Comparison of ENCODE assay signal across 4 cellular contexts in the genomic region with DNA sequence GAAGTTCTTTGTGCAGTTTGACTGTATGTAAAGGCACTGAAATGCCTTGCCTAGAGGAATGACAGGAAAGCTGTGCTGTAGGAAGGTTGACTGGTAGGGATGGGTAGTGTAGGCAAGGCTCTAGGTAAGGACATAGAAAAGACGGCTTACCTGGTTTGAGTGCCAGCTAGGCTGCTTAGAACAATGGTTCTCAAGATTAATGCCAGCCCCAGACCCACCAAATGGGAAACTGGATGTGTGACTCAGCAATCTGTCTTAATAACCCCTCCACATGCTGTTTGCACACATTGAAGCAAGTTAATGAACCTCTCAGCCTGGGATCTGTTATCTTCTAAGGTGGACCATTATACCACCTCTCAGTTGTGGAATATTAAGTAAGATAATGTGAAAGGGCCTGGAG.
TF ChIP-seq lines count a peak whose summit lies in the region.

No MANE protein-coding gene starts in this region.

TF ChIP-seq in SK-N-SH, 30 proteins besides CTCF, POLR2A, EP300 and RAD21:
- TF ChIP-seq GATA2 (CRISPR knock-in tag; IDR thresholded peaks at IDR 0.05), result no peak
- TF ChIP-seq MAX (IDR thresholded peaks at IDR 0.05; ENCODE audit: low read depth), result no peak
- TF ChIP-seq RXRA (IDR thresholded peaks at IDR 0.05; ENCODE audit: borderline replicate concordance, low read depth), result no peak
- no peak for TF ChIP-seq IRF3 (IDR thresholded peaks at IDR 0.05; ENCODE audit: low read depth, low read length)
- no peak for TF ChIP-seq TCF12 (IDR thresholded peaks at IDR 0.05)
- no peak for TF ChIP-seq FOSL2 (IDR thresholded peaks at IDR 0.05; ENCODE audit: borderline replicate concordance, low read depth)
- no peak for TF ChIP-seq RFX5 (IDR thresholded peaks at IDR 0.05; ENCODE audit: low read length)
- no peak for TF ChIP-seq FOXM1 (IDR thresholded peaks at IDR 0.05; ENCODE audit: low read depth)
- no peak for TF ChIP-seq CHD2 (IDR thresholded peaks at IDR 0.05; ENCODE audit: low read length, partially characterized antibody)
- TF ChIP-seq USF2 (IDR thresholded peaks at IDR 0.05; ENCODE audit: borderline replicate concordance, low read depth, low read length), result no peak
- no peak for TF ChIP-seq GABPA (IDR thresholded peaks at IDR 0.05; ENCODE audit: low read depth)
TF ChIP-seq in SK-N-SH: peak in this region for 0.

TF ChIP-seq in SK-N-SH treated with all-trans-retinoic acid at 6 μM for 48 hours, 23 proteins besides CTCF, POLR2A, EP300 and RAD21:
- TF ChIP-seq PATZ1 (CRISPR knock-in tag; IDR thresholded peaks at IDR 0.05; ENCODE audit: borderline replicate concordance), result no peak
- no peak for TF ChIP-seq ISL1 (CRISPR knock-in tag; IDR thresholded peaks at IDR 0.05)
- TF ChIP-seq, protein P1, sequence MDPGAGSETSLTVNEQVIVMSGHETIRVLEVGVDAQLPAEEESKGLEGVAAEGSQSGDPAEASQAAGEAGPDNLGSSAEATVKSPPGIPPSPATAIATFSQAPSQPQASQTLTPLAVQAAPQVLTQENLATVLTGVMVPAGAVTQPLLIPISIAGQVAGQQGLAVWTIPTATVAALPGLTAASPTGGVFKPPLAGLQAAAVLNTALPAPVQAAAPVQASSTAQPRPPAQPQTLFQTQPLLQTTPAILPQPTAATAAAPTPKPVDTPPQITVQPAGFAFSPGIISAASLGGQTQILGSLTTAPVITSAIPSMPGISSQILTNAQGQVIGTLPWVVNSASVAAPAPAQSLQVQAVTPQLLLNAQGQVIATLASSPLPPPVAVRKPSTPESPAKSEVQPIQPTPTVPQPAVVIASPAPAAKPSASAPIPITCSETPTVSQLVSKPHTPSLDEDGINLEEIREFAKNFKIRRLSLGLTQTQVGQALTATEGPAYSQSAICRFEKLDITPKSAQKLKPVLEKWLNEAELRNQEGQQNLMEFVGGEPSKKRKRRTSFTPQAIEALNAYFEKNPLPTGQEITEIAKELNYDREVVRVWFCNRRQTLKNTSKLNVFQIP (CRISPR knock-in tag; IDR thresholded peaks at IDR 0.05; ENCODE audit: borderline replicate concordance, low read depth), result no peak
- TF ChIP-seq BACH2 (CRISPR knock-in tag; IDR thresholded peaks at IDR 0.05; ENCODE audit: borderline replicate concordance), result no peak
- TF ChIP-seq OSR1 (CRISPR knock-in tag; IDR thresholded peaks at IDR 0.05), result no peak
- TF ChIP-seq, protein P2, sequence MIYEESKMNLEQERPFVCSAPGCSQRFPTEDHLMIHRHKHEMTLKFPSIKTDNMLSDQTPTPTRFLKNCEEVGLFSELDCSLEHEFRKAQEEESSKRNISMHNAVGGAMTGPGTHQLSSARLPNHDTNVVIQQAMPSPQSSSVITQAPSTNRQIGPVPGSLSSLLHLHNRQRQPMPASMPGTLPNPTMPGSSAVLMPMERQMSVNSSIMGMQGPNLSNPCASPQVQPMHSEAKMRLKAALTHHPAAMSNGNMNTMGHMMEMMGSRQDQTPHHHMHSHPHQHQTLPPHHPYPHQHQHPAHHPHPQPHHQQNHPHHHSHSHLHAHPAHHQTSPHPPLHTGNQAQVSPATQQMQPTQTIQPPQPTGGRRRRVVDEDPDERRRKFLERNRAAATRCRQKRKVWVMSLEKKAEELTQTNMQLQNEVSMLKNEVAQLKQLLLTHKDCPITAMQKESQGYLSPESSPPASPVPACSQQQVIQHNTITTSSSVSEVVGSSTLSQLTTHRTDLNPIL (CRISPR knock-in tag; IDR thresholded peaks at IDR 0.05; ENCODE audit: low read depth), result no peak
- no peak for TF ChIP-seq SNAI2 (CRISPR knock-in tag; IDR thresholded peaks at IDR 0.05)
- TF ChIP-seq PPARA (CRISPR knock-in tag; IDR thresholded peaks at IDR 0.05; ENCODE audit: borderline replicate concordance), result no peak

TF ChIP-seq in IMR-90, 13 proteins besides CTCF, POLR2A, EP300 and RAD21:
- TF ChIP-seq USF2 (IDR thresholded peaks at IDR 0.05; ENCODE audit: low read depth, low read length), result no peak
- peak; percentile 35; the same call in 1 of the 2 replicates for TF ChIP-seq NFE2L2 (IDR thresholded peaks at IDR 0.05; ENCODE audit: low read depth, low read length)
- no peak for TF ChIP-seq MXI1 (IDR thresholded peaks at IDR 0.05; ENCODE audit: borderline replicate concordance, low read depth, low read length)
- TF ChIP-seq, protein P3, sequence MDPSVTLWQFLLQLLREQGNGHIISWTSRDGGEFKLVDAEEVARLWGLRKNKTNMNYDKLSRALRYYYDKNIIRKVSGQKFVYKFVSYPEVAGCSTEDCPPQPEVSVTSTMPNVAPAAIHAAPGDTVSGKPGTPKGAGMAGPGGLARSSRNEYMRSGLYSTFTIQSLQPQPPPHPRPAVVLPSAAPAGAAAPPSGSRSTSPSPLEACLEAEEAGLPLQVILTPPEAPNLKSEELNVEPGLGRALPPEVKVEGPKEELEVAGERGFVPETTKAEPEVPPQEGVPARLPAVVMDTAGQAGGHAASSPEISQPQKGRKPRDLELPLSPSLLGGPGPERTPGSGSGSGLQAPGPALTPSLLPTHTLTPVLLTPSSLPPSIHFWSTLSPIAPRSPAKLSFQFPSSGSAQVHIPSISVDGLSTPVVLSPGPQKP (IDR thresholded peaks at IDR 0.05; ENCODE audit: borderline replicate concordance, low read depth, low read length), result no peak
- TF ChIP-seq SMC3 (IDR thresholded peaks at IDR 0.05; ENCODE audit: low read depth, low read length), result no peak

TF ChIP-seq in GM12878, 131 proteins besides CTCF, POLR2A, EP300 and RAD21:
- TF ChIP-seq BACH1 (IDR thresholded peaks at IDR 0.05; ENCODE audit: borderline replicate concordance), result peak; percentile 32; the same call in 1 of the 2 replicates
- TF ChIP-seq POLR2AphosphoS5 (IDR thresholded peaks at IDR 0.05; ENCODE audit: low read length), result peak; percentile 68
- TF ChIP-seq POU2F2 (IDR thresholded peaks at IDR 0.05; ENCODE audit: borderline replicate concordance, low read depth, low read length), result no peak
